35 cellular contexts compared by ENCODE assay signal in the genomic region with DNA sequence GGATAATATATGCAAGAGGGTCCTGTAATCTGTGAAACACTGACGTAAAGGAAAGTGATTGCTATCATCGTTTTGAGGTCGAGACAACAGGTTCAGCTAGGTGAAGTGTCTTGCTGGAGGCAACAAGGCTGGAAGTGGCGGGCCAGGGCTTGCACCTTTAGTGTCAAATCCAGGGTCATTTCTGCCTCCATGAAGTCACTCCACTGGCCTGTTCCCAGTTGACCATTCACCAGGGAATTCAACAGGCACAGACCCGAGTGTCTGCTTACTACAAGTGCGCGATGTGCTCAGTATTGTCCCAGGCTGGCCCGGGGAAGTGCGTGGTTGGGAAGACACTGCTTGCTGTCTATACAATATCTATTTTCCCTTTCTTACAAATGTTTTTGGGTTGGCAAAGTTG.
DNase-seq lines count a peak whose midpoint lies in the region; ATAC-seq, FAIRE-seq and TF ChIP-seq lines count a peak whose summit lies in the region.
"Had no signal": no experiment of that assay in that cellular context is flagged by ENCODE, and none has a peak within 500 bp of the region (broad histone marks: within the 10 kb centered on the region; RNA-seq: fewer than 3 reads in every experiment).

No MANE protein-coding gene starts in this region.

- peaks cover 5% of the 10 kb centered on the region for H4K20me1 ChIP-seq in neural progenitor cell (ENCODE audit: low read depth)
- H4K20me1 ChIP-seq: BLaER1; BLaER1 treated with 17β-estradiol and CSF1 and Interleukin-3, amounts not matched to agents 10 nM and 100 nM had no signal

- no peak for TF ChIP-seq CTCF in left ventricle myocardium inferior (IDR thresholded peaks at IDR 0.05; ENCODE audit: borderline replicate concordance)
- TF ChIP-seq CTCF in neural progenitor cell (IDR thresholded peaks at IDR 0.05): no peak
- TF ChIP-seq CTCF in kidney (IDR thresholded peaks at IDR 0.05; ENCODE audit: borderline replicate concordance, extremely low read depth, insufficient read depth): no peak

- H3K36me3 Mint-ChIP-seq in neural progenitor cell: no peaks in the 10 kb centered on the region
- H3K36me3 Mint-ChIP-seq: CD14-positive monocyte; CD4-positive, alpha-beta memory T cell; CD4-positive, CD25-positive, alpha-beta regulatory T cell; CD8-positive, alpha-beta memory T cell; CD8-positive, alpha-beta T cell had no signal

- no peak overlapping the region for H3K9ac ChIP-seq in neural progenitor cell
- H3K9ac ChIP-seq in kidney (ENCODE audit: low read length in 2 of 2): no peak overlapping the region
- H3K9ac ChIP-seq: BLaER1; BLaER1 treated with 17β-estradiol and CSF1 and Interleukin-3, amounts not matched to agents 10 nM and 100 nM had no signal

- DNase-seq in Right ventricle myocardium inferior (ENCODE audit: missing footprints): peak; percentile 63
- no peak for DNase-seq in left ventricle myocardium inferior
- DNase-seq in neural progenitor cell (ENCODE audit: low spot score): no peak
- DNase-seq in posterior vena cava (ENCODE audit: low spot score): peak; percentile 69
- no peak for DNase-seq in kidney
- no peak for DNase-seq in NCI-H1417 treated with DMSO at 0.1 percent for 48 hours (lab: John Stamatoyannopoulos, UW)
- DNase-seq: 8988T; ACHN; AML-193; BE2C; C1 segment of cervical spinal cord; Caco-2; Calu3; CD4-positive, alpha-beta memory T cell; CD4-positive, alpha-beta T cell; CD4-positive, CD25-positive, alpha-beta regulatory T cell; CD8-positive, alpha-beta T cell; COR-L47; DMS 273 treated with DMSO at 0.1 percent for 48 hours; DMS153; DMS53; DMS79; DMS79 treated with DMSO at 0.1 percent for 48 hours; DND-41; EL had no signal

- no peak overlapping the region for H3K4me3 Mint-ChIP-seq in neural progenitor cell
- H3K4me3 Mint-ChIP-seq: B cell; CD14-positive monocyte; CD4-positive, alpha-beta memory T cell; CD4-positive, alpha-beta T cell; CD4-positive, CD25-positive, alpha-beta regulatory T cell; CD8-positive, alpha-beta memory T cell; CD8-positive, alpha-beta T cell had no signal

- H3K9me3 ChIP-seq in left ventricle myocardium inferior (replicated peaks) (no peaks in the 10 kb centered on the region), neural progenitor cell (ENCODE audit: low read depth) (no peaks in the 10 kb centered on the region), kidney (ENCODE audit: control insufficient read depth in 1 of 2, low read length in 2 of 2) (no peaks in the 10 kb centered on the region)
- H3K9me3 ChIP-seq: A549, BE2C, BLaER1, Caco-2 had no signal

- H3K4me3 ChIP-seq in left ventricle myocardium inferior (no peak overlapping the region), neural progenitor cell (no peak overlapping the region), kidney (ENCODE audit: low read length in 2 of 2) (no peak overlapping the region)
- H3K4me3 ChIP-seq: A549; BLaER1; BLaER1 treated with 17β-estradiol and CSF1 and Interleukin-3, amounts not matched to agents 10 nM and 100 nM had no signal

- H3K9me3 Mint-ChIP-seq in neural progenitor cell: peaks cover 6% of the 10 kb centered on the region
- H3K9me3 Mint-ChIP-seq: CD4-positive, alpha-beta memory T cell; CD4-positive, alpha-beta T cell; CD8-positive, alpha-beta T cell had no signal

- peak overlapping the region; percentile 7 for H3K27ac Mint-ChIP-seq in neural progenitor cell
- H3K27ac Mint-ChIP-seq: B cell; CD4-positive, alpha-beta T cell; CD8-positive, alpha-beta memory T cell; CD8-positive, alpha-beta T cell had no signal

- H3K27me3 Mint-ChIP-seq in neural progenitor cell (ENCODE audit: insufficient read depth, low read depth): peaks cover 61% of the 10 kb centered on the region

- peaks cover 66% of the 10 kb centered on the region for H3K4me1 Mint-ChIP-seq in neural progenitor cell
- H3K4me1 Mint-ChIP-seq: B cell; CD14-positive monocyte; CD4-positive, alpha-beta memory T cell; CD4-positive, CD25-positive, alpha-beta regulatory T cell; CD8-positive, alpha-beta memory T cell had no signal

- H3K4me2 ChIP-seq in neural progenitor cell: peak overlapping the region; percentile 27
- H3K4me2 ChIP-seq: A549; BLaER1; BLaER1 treated with 17β-estradiol and CSF1 and Interleukin-3, amounts not matched to agents 10 nM and 100 nM had no signal

- no peak for ATAC-seq in Right ventricle myocardium inferior
- ATAC-seq: A549; CD8-positive, alpha-beta T cell had no signal

- H3K4me1 ChIP-seq in left ventricle myocardium inferior (no peaks in the 10 kb centered on the region), neural progenitor cell (peaks cover 24% of the 10 kb centered on the region), kidney (ENCODE audit: control insufficient read depth in 1 of 2, insufficient read depth in 1 of 2, low read depth in 1 of 2, low read length in 2 of 2) (no peaks in the 10 kb centered on the region)
- H3K4me1 ChIP-seq: A549, BE2C, Caco-2 had no signal

- H3K27ac ChIP-seq in left ventricle myocardium inferior (replicated peaks): no peak overlapping the region
- H3K27ac ChIP-seq in neural progenitor cell: no peak overlapping the region
- H3K27ac ChIP-seq in kidney (ENCODE audit: low read depth in 2 of 2, low read length in 2 of 2): no peak overlapping the region
- H3K27ac ChIP-seq: 22Rv1; A549; BLaER1; BLaER1 treated with 17β-estradiol and CSF1 and Interleukin-3, amounts not matched to agents 10 nM and 100 nM; C4-2B had no signal

- H3K27me3 ChIP-seq in left ventricle myocardium inferior (ENCODE audit: low read depth) (peaks cover 5% of the 10 kb centered on the region), neural progenitor cell (peaks cover 11% of the 10 kb centered on the region)
- H3K27me3 ChIP-seq: BE2C; BLaER1; BLaER1 treated with 17β-estradiol and CSF1 and Interleukin-3, amounts not matched to agents 10 nM and 100 nM had no signal

- no peak for FAIRE-seq in kidney (lab: Jason Lieb, UNC)
- FAIRE-seq: A204.1, A549, D721Med had no signal

- H3K79me2 ChIP-seq in neural progenitor cell (ENCODE audit: low read depth): no peaks in the 10 kb centered on the region

- H3K36me3 ChIP-seq in left ventricle myocardium inferior (no peaks in the 10 kb centered on the region), neural progenitor cell (no peaks in the 10 kb centered on the region), kidney (ENCODE audit: control insufficient read depth in 1 of 2, insufficient read depth in 2 of 2, low read length in 2 of 2) (no peaks in the 10 kb centered on the region)
- H3K36me3 ChIP-seq: BE2C; BLaER1; BLaER1 treated with 17β-estradiol and CSF1 and Interleukin-3, amounts not matched to agents 10 nM and 100 nM had no signal

- H2AFZ ChIP-seq in neural progenitor cell (replicated peaks): no peak overlapping the region

- H3F3A ChIP-seq in neural progenitor cell (ENCODE audit: low read depth): no peaks in the 10 kb centered on the region

- intact Hi-C loops in Right ventricle myocardium inferior (cut with DNase I): loop anchor here (5.0 kb wide), 1 partner anchor 90 kb away; no protein-coding TSS in a partner anchor
- intact Hi-C loops in left ventricle myocardium inferior (cut with micrococcal nuclease): no loop called here
- intact Hi-C loops in posterior vena cava (cut with DNase I): no loop called here
- intact Hi-C loops in kidney (cut with DNase I): no loop called here

Comparison
In these comparisons a context has a peak if more than half of its experiments do, and no peak if none do; other contexts are left out.
1. DNase-seq: peak in Right ventricle myocardium inferior (single experiment) and posterior vena cava (single experiment); none in left ventricle myocardium inferior (single experiment), neural progenitor cell (single experiment), kidney (single experiment) and NCI-H1417 treated with DMSO at 0.1 percent for 48 hours (single experiment).